ENCODE assay signal across 1 cellular context in the genomic region with DNA sequence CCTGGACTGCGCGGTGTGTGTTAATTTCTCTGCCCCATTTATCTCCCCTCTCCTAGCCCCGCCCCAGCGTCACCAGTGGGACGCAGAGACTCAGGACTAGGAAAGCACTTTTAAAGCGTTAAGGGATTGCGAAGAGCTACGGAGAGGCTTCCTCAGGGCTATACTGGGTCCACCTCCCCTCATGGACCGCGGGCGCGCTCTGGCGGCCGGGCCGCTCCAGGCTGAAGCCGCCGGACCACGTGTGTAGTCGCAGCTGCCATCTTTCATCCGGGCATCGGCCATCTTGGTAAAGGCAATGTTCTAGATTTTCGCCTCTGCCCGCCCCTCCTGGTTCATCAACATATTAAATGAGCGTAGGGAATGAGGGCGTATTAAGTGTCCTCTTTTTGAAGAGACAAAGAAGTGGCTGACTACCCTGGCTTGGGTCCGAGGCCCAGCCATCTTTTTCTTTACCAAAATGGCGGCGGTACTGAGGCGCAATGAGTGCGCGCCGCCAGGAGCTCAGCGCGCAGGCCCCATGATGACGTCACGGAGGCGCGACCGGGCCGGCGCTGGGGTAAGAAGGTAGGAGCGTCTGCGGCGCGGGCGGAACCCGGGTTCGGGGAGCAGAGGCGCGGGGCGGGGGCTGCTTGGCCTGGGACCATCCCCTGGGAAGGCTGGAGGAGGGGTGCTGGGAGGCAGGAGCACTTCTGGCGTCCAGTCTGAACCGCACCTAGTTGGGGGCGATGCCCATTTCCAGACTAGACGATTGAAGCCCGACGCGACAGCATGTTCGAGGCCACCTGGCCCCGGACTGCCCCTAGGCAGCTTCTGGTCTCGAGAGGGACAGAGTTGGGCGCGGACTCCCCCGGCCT.
A peak's percentile ranks its signal among the peaks of the same experiment; 100 is the strongest.
TF ChIP-seq lines count a peak whose summit lies in the region.

Gene CCDC124, plus strand, starts transcription at position 531 of the 854 bp plus-strand sequence. CDS start 3,406 bp downstream, outside the sequence.

TF ChIP-seq in K562, 482 proteins besides CTCF, POLR2A, EP300 and RAD21 (continued from another document and continues in another):
- TF ChIP-seq, protein P1, sequence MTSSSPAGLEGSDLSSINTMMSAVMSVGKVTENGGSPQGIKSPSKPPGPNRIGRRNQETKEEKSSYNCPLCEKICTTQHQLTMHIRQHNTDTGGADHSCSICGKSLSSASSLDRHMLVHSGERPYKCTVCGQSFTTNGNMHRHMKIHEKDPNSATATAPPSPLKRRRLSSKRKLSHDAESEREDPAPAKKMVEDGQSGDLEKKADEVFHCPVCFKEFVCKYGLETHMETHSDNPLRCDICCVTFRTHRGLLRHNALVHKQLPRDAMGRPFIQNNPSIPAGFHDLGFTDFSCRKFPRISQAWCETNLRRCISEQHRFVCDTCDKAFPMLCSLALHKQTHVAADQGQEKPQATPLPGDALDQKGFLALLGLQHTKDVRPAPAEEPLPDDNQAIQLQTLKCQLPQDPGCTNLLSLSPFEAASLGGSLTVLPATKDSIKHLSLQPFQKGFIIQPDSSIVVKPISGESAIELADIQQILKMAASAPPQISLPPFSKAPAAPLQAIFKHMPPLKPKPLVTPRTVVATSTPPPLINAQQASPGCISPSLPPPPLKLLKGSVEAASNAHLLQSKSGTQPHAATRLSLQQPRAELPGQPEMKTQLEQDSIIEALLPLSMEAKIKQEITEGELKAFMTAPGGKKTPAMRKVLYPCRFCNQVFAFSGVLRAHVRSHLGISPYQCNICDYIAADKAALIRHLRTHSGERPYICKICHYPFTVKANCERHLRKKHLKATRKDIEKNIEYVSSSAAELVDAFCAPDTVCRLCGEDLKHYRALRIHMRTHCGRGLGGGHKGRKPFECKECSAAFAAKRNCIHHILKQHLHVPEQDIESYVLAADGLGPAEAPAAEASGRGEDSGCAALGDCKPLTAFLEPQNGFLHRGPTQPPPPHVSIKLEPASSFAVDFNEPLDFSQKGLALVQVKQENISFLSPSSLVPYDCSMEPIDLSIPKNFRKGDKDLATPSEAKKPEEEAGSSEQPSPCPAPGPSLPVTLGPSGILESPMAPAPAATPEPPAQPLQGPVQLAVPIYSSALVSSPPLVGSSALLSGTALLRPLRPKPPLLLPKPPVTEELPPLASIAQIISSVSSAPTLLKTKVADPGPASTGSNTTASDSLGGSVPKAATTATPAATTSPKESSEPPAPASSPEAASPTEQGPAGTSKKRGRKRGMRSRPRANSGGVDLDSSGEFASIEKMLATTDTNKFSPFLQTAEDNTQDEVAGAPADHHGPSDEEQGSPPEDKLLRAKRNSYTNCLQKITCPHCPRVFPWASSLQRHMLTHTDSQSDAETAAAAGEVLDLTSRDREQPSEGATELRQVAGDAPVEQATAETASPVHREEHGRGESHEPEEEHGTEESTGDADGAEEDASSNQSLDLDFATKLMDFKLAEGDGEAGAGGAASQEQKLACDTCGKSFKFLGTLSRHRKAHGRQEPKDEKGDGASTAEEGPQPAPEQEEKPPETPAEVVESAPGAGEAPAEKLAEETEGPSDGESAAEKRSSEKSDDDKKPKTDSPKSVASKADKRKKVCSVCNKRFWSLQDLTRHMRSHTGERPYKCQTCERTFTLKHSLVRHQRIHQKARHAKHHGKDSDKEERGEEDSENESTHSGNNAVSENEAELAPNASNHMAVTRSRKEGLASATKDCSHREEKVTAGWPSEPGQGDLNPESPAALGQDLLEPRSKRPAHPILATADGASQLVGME (CRISPR knock-in tag; IDR thresholded peaks at IDR 0.05) = peak; percentile 69; the same call in 1 of the 2 replicates
- TF ChIP-seq MLLT1 (IDR thresholded peaks at IDR 0.05) (0 out of 4 replicates have a peak, but pooled peaks of 1 of the 2 experiments have one; percentile 25), IFI16 (CRISPR knock-in tag; IDR thresholded peaks at IDR 0.05) (no peak), HDAC1 (IDR thresholded peaks at IDR 0.05) (peak in 1 of 2 experiments; percentile 86; a peak in 2 of 4 replicates), THRA (IDR thresholded peaks at IDR 0.05) (no peak), OTX1 (CRISPR knock-in tag; IDR thresholded peaks at IDR 0.05) (peak; percentile 88; the same call in 1 of the 2 replicates), SMAD2 (IDR thresholded peaks at IDR 0.05; ENCODE audit: low read depth, low read length) (no peak), POU5F1 (IDR thresholded peaks at IDR 0.05; ENCODE audit: borderline replicate concordance, low read depth, low read length, partially characterized antibody) (peak; percentile 60), NFE2 (IDR thresholded peaks at IDR 0.05; ENCODE audit: low read depth) (no peak; the same call in 1 of the 2 replicates), MNT (conservative IDR thresholded peaks at IDR 0.05) (peak; percentile 99 to 100), REST (CRISPR knock-in tag; IDR thresholded peaks at IDR 0.05; ENCODE audit: low read depth) (peak; percentile 79; the same call in 1 of the 2 replicates), ZNF133 (CRISPR knock-in tag; IDR thresholded peaks at IDR 0.05) (peak; percentile 61; the same call in 1 of the 2 replicates), SREBF1 (IDR thresholded peaks at IDR 0.05; ENCODE audit: borderline replicate concordance, low read depth, low read length) (0 out of 2 replicates have a peak, but pooled peaks have one; percentile 45), ZSCAN32 (CRISPR knock-in tag; IDR thresholded peaks at IDR 0.05) (0 out of 2 replicates have a peak, but pooled peaks have one; percentile 61), MAFG (tag; conservative IDR thresholded peaks at IDR 0.05) (0 out of 2 replicates have a peak, but pooled peaks have one; percentile 18), SLC30A9 (CRISPR knock-in tag; IDR thresholded peaks at IDR 0.05) (no peak), TARDBP (IDR thresholded peaks at IDR 0.05) (peak; percentile 89), KLF10 (CRISPR knock-in tag; IDR thresholded peaks at IDR 0.05) (no peak), PTRF (tag; IDR thresholded peaks at IDR 0.05) (peak; percentile 54; the same call in 1 of the 2 replicates), SREBF2 (CRISPR knock-in tag; IDR thresholded peaks at IDR 0.05) (no peak), ELF2 (CRISPR knock-in tag; IDR thresholded peaks at IDR 0.05) (peak; percentile 43; the same call in 1 of the 2 replicates), TGIF2 (CRISPR knock-in tag; IDR thresholded peaks at IDR 0.05) (peak; percentile 17; the same call in 1 of the 2 replicates), MCM5 (IDR thresholded peaks at IDR 0.05; ENCODE audit: low read depth) (no peak), HCFC1 (IDR thresholded peaks at IDR 0.05; ENCODE audit: low read depth, low read length) (peak; percentile 94), FOXO4 (CRISPR knock-in tag; IDR thresholded peaks at IDR 0.05) (peak; percentile 84; the same call in 1 of the 2 replicates), PTTG1 (tag; IDR thresholded peaks at IDR 0.05; ENCODE audit: low read depth) (peak; percentile 78), ZNF436 (CRISPR knock-in tag; IDR thresholded peaks at IDR 0.05) (no peak), SIN3B (IDR thresholded peaks at IDR 0.05; ENCODE audit: low read depth) (peak; percentile 89)
- TF ChIP-seq, protein P2, sequence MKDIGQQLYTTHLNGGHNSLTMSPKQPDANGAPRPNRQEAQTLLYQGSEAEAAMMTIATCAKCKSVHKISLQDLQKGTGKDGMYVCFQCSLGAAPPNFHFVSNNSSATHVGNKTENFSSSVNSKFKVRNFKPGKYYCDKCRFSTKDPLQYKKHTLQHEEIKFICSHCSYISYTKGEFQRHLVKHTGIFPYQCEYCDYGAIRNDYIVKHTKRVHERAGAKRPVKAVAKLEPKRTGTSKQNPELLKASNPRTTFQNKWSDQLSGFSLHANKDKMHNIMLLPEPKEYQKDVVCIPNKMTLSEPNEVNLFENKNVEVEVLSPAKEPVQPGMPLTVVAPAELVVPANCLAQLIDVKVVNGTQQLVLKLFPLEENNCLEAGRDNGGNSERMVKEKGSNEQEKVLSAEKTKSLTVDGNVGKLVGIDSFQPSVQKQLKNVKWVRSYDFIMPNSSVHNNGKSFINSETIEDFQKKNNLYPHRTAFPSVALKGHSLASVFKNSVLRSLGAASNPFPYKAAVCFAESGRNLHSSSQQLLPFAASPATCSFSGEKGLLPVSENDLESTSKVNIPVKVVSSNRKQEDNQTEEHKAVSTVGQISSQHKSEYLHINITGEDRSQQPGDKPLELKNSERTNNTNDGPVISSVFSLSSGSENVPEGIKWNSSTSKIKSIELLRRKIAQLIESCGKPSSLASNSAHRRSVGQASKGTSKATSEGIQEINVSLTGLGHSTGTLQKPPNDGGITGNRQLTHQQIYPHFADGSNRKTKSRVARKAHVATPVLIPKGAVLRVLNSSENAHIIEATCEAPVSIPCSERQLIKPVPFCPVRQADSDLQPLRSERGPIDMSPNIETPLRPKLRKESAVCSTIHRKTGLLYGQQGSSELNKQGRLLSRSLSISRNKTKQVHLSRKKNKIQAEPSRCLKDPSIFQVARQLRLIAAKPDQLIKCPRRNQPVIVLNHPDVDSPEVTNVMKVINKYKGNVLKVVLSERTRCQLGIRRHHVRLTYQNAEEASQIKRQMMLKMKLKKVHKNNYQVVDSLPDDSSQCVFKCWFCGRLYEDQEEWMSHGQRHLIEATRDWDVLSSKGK (CRISPR knock-in tag; IDR thresholded peaks at IDR 0.05) = no peak
- TF ChIP-seq, protein P3, sequence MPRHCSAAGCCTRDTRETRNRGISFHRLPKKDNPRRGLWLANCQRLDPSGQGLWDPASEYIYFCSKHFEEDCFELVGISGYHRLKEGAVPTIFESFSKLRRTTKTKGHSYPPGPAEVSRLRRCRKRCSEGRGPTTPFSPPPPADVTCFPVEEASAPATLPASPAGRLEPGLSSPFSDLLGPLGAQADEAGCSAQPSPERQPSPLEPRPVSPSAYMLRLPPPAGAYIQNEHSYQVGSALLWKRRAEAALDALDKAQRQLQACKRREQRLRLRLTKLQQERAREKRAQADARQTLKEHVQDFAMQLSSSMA (CRISPR knock-in tag; IDR thresholded peaks at IDR 0.05) = 0 out of 2 replicates have a peak, but pooled peaks have one; percentile 79
